ENCODE assay signal across 8 cellular contexts in genomic region chr3:9916346-9916733, GRCh38. TPM values are rescaled to one million over a fixed set of nuclear protein-coding genes. Genes with fewer than 3 reads are reported as not detected.
DNase-seq lines count a peak whose midpoint lies in the region; ATAC-seq, FAIRE-seq and TF ChIP-seq lines count a peak whose summit lies in the region.

No MANE protein-coding gene starts in this region.

- H3K27ac Mint-ChIP-seq in Caco-2 (ENCODE audit: unreplicated experiment): peak overlapping the region; percentile 76

- no peaks in the 10 kb centered on the region for H3K27me3 Mint-ChIP-seq in Caco-2 (ENCODE audit: insufficient read depth, unreplicated experiment)

- no peak overlapping the region for H3K9ac ChIP-seq in parathyroid adenoma

- H3K27me3 ChIP-seq in Caco-2 (replicated peaks; ENCODE audit: control insufficient read depth, insufficient read depth, low read length) (no peaks in the 10 kb centered on the region), Peyer's patch (no peaks in the 10 kb centered on the region), esophagus (ENCODE audit: control insufficient read depth in 1 of 2, insufficient read depth in 2 of 2, low read length in 2 of 2) (no peaks in the 10 kb centered on the region), parathyroid adenoma (ENCODE audit: control insufficient read depth, insufficient read depth, low read length) (no peaks in the 10 kb centered on the region)

- peak overlapping the region; percentile 73 for H3K4me2 ChIP-seq in parathyroid adenoma (ENCODE audit: low read length)

- CTCF ChIA-PET in Caco-2 (lab: Charles Lee): interaction anchor here (0.7 to 5.0 kb wide), 6 partner anchors 14 to 106 kb away, joined by 3 to 63 read pairs (median 7); partner anchors contain the start of genes CRELD1, IL17RE and TTLL3

- peak overlapping the region; percentile 89 for H3K4me3 Mint-ChIP-seq in Caco-2 (ENCODE audit: unreplicated experiment)

- intact Hi-C loops in Caco-2 (cut with micrococcal nuclease; ENCODE audit: unreplicated experiment): loop anchor here (1.0 to 5.0 kb wide), 3 partner anchors 16 to 74 kb away; partner anchors contain the start of gene RPUSD3

- no peak for ATAC-seq in HG03135 (IDR thresholded peaks at IDR 0.05; ENCODE audit: unreplicated experiment)

- H3K4me3 ChIP-seq in Caco-2 (ENCODE audit: low read depth, low read length) (peak overlapping the region; percentile 73), Peyer's patch (peak overlapping the region; percentile 26 to 68 (median 56)), esophagus (ENCODE audit: low read depth in 1 of 2, low read length in 2 of 2) (peak overlapping the region in 1 of 2 donors; percentile 84), parathyroid adenoma (ENCODE audit: low read depth, low read length) (peak overlapping the region; percentile 61)

- POLR2A ChIA-PET in Caco-2 (lab: Charles Lee): interaction anchor here (0.6 to 3.9 kb wide), 7 partner anchors 12 to 36 kb away, joined by 3 to 31 read pairs (median 6); partner anchors contain the start of genes CRELD1 and IL17RE

- no peaks in the 10 kb centered on the region for H3K4me1 Mint-ChIP-seq in Caco-2 (ENCODE audit: low read depth, unreplicated experiment)

- DNase-seq in Caco-2 (no peak), Peyer's patch (no peak), amygdala (lab: John Stamatoyannopoulos, UW) (no peak), frontal cortex (ENCODE audit: low spot score in 2 of 2) (no peak), NCI-H2196 treated with DMSO at 0.1 percent for 48 hours (lab: John Stamatoyannopoulos, UW; ENCODE audit: unreplicated experiment) (no peak)

- peak overlapping the region; percentile 76 to 94 (median 90) for H3K27ac ChIP-seq in Peyer's patch
- peak overlapping the region; percentile 92 to 95 for H3K27ac ChIP-seq in esophagus (ENCODE audit: low read depth in 2 of 2, low read length in 1 of 2)
- peak overlapping the region; percentile 71 for H3K27ac ChIP-seq in parathyroid adenoma

- H3K36me3 Mint-ChIP-seq in Caco-2 (ENCODE audit: insufficient read depth, unreplicated experiment): peaks cover 25% of the 10 kb centered on the region

- no peaks in the 10 kb centered on the region for H3K9me3 ChIP-seq in Caco-2
- no peaks in the 10 kb centered on the region for H3K9me3 ChIP-seq in Peyer's patch
- H3K9me3 ChIP-seq in esophagus (ENCODE audit: control insufficient read depth in 2 of 2, insufficient read depth in 1 of 2, low read depth in 1 of 2, low read length in 1 of 2): no peaks in the 10 kb centered on the region
- H3K9me3 ChIP-seq in parathyroid adenoma (ENCODE audit: control insufficient read depth, low read length): no peaks in the 10 kb centered on the region

- no peak for TF ChIP-seq POLR2A in Peyer's patch (IDR thresholded peaks at IDR 0.05)

- TF ChIP-seq CTCF in Caco-2 (IDR thresholded peaks at IDR 0.05; ENCODE audit: insufficient read depth in 1 of 2, low read depth in 1 of 2, low read length in 1 of 2, severe bottlenecking in 1 of 2, unreplicated experiment in 1 of 2): no peak
- TF ChIP-seq CTCF in Peyer's patch (IDR thresholded peaks at IDR 0.05): no peak
- no peak for TF ChIP-seq CTCF in parathyroid adenoma (IDR thresholded peaks at IDR 0.05)

- H3K4me1 ChIP-seq in Caco-2 (peaks cover 21% of the 10 kb centered on the region), Peyer's patch (peaks cover 3 to 64% (median 15%) of the 10 kb centered on the region in 4 donors), esophagus (ENCODE audit: control insufficient read depth in 2 of 2, insufficient read depth in 2 of 2, low read length in 1 of 2) (peaks cover 4 to 26% of the 10 kb centered on the region in 2 donors), parathyroid adenoma (peaks cover 15% of the 10 kb centered on the region)

- H3K9me3 Mint-ChIP-seq in Caco-2 (ENCODE audit: unreplicated experiment): no peaks in the 10 kb centered on the region

- H3K36me3 ChIP-seq in Caco-2 (ENCODE audit: control insufficient read depth, insufficient read depth, low read length): peaks cover 3% of the 10 kb centered on the region; the same call in 1 of the 2 replicates
- peaks cover 0 to 14% (median 0%) of the 10 kb centered on the region in 3 donors for H3K36me3 ChIP-seq in Peyer's patch
- peaks cover 0 to 7% of the 10 kb centered on the region in 2 donors for H3K36me3 ChIP-seq in esophagus (ENCODE audit: control insufficient read depth in 2 of 2, insufficient read depth in 2 of 2, low read length in 1 of 2)
- no peaks in the 10 kb centered on the region for H3K36me3 ChIP-seq in parathyroid adenoma (ENCODE audit: control insufficient read depth, insufficient read depth, low read length)

- WGBS in esophagus, 2 donors: 37 to 43% methylated on average over 7 of the region's 7 CpGs

- FAIRE-seq in frontal cortex (lab: Jason Lieb, UNC): no peak

- TSS peak; percentile 32 for BruUV-seq in Caco-2 (replicated peaks; lab: Mats Ljungman, UMichigan)

- H2AFZ ChIP-seq in parathyroid adenoma: peak overlapping the region; percentile 89

- H3K79me2 ChIP-seq in parathyroid adenoma: peaks cover 2% of the 10 kb centered on the region

RNA-seq across cellular contexts. Expression of gene IL17RC, which starts 0.6 kb away (rescaled TPM):
- total RNA-seq in Caco-2 (2022) (8.5 and 11.3 TPM in 2 replicates), Peyer's patch (100 to 1,000 TPM in 3 of 4 donors, 10 to 100 TPM in 1; 22.3 to 125 (median 123) TPM), frontal cortex (2.4 TPM)
- 10 to 100 TPM; 37.0 to 52.7 TPM for polyA plus RNA-seq in esophagus

RNA-seq across cellular contexts. Expression of gene IL17RE, which starts 13.7 kb away (rescaled TPM):
- total RNA-seq in Caco-2 (2022) (77.3 and 82.9 TPM in 2 replicates), Peyer's patch (100 to 1,000 TPM in 2 of 4 donors, 10 to 100 TPM in 2; 11.6 to 160 (median 109) TPM), frontal cortex (under 0.01 TPM)
- 10 to 100 TPM in 1 of 2 donors, 1 to 10 TPM in 1; 9.2 to 24.9 TPM for polyA plus RNA-seq in esophagus

RNA-seq across cellular contexts. Expression of gene CRELD1, which starts 17.3 kb away (rescaled TPM):
- total RNA-seq in Caco-2 (2022): 17.1 and 18.3 TPM in 2 replicates
- 10 to 100 TPM; 21.9 to 45.6 (median 34.4) TPM for total RNA-seq in Peyer's patch
- 10 to 100 TPM; 12.1 to 24.2 TPM for polyA plus RNA-seq in esophagus
- total RNA-seq in frontal cortex: 15.5 TPM

RNA-seq across cellular contexts. Expression of gene JAGN1, which starts 25.9 kb away (rescaled TPM):
- total RNA-seq in Caco-2 (2022): 34.2 and 35.9 TPM in 2 replicates
- total RNA-seq in Peyer's patch: 10 to 100 TPM; 23.9 to 46.5 (median 41.9) TPM
- 10 to 100 TPM; 20.6 to 25.8 TPM for polyA plus RNA-seq in esophagus
- 15.9 TPM for total RNA-seq in frontal cortex

RNA-seq across cellular contexts. Expression of gene PRRT3, which starts 35.9 kb away (rescaled TPM):
- 1.1 and 1.3 TPM in 2 replicates for total RNA-seq in Caco-2 (2022)
- total RNA-seq in Peyer's patch: 10 to 100 TPM in 1 of 4 donors, 1 to 10 TPM in 3; 1.9 to 13.2 (median 3.6) TPM
- 1 to 10 TPM; 1.0 to 2.0 TPM for polyA plus RNA-seq in esophagus
- total RNA-seq in frontal cortex: 4.1 TPM

Comparison
In these comparisons a context has a peak if more than half of its experiments do, and no peak if none do; other contexts are left out.
1. RNA of gene IL17RE, which starts 13.7 kb away (total RNA-seq): 11.6 to 160 TPM in Peyer's patch and 77.3 to 82.9 TPM in Caco-2; under 0.01 TPM in frontal cortex (single experiment); every median in the first group is over 10 times any median in the second.
2. Peak in every context shown above with its lines, with median percentiles within 50 percentile points of each other: H3K27ac ChIP-seq.